Comparison of ENCODE assay signal across 10 cellular contexts in the genomic region with DNA sequence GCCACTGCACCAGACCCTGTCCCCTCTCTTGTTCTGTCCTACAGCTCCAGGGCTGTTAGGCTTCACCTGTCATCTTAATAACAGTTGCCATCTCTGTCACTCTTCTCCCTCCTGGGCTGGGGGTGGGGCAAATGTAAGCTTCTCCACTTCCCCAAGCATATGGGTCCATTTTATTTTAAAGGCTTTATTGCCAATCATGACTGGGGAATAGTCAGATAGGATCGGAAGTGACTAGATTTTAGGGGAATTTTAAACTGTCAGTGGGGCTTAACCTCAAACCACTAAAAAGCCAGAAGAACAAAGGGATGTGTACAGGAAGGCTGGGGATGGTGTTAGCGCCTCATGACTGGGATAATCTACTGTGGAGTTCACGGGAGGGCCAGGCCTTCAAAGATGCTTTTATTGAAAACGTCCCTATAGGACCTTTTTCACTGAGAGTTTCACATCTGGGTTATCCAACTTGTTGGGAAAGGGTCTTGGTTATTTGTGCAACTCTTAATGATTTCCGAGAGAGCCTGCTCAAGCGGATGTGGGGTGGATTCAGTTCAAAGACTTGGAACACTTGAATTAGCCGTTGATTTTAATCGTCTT. TPM values are rescaled to one million over a fixed set of nuclear protein-coding genes. Genes with fewer than 3 reads are reported as not detected.
DNase-seq lines count a peak whose midpoint lies in the region; ATAC-seq lines count a peak whose summit lies in the region.
"Had no signal": no experiment of that assay in that cellular context is flagged by ENCODE, and none has a peak within 500 bp of the region (broad histone marks: within the 10 kb centered on the region; RNA-seq: fewer than 3 reads in every experiment).

No MANE protein-coding gene starts in this region.

- peaks cover 38% of the 10 kb centered on the region for H3K36me3 Mint-ChIP-seq in activated CD4-positive, alpha-beta T cell treated with anti-CD3 and anti-CD28 coated beads, Interleukin-2, amount 10 ng/mL, durations not matched to agents 7 days and 5 days (ENCODE audit: low read depth)

- H3K27ac Mint-ChIP-seq in activated CD4-positive, alpha-beta T cell treated with anti-CD3 and anti-CD28 coated beads, Interleukin-2, amount 10 ng/mL, durations not matched to agents 7 days and 5 days: peak overlapping the region; percentile 86

- no peaks in the 10 kb centered on the region for H3K27me3 Mint-ChIP-seq in activated CD4-positive, alpha-beta T cell treated with anti-CD3 and anti-CD28 coated beads, Interleukin-2, amount 10 ng/mL, durations not matched to agents 7 days and 5 days

- peak; percentile 48 for DNase-seq in A172 (ENCODE audit: low spot score)
- DNase-seq in HT1080 (ENCODE audit: low read depth): peak; percentile 95
- DNase-seq in activated CD4-positive, alpha-beta T cell treated with anti-CD3 and anti-CD28 coated beads, Interleukin-2, amount 10 ng/mL, durations not matched to agents 7 days and 5 days: peak; percentile 49
- peak; percentile 43 for DNase-seq in glomerular visceral epithelial cell (ENCODE audit: extremely low spot score)
- no peak for DNase-seq in NCI-H1694 treated with DMSO at 0.1 percent for 48 hours (lab: John Stamatoyannopoulos, UW)
- no peak for DNase-seq in H4 (ENCODE audit: low spot score)
- DNase-seq in NAMALWA (ENCODE audit: low spot score): no peak
- DNase-seq: NCI-H1694 had no signal

- H3K4me3 Mint-ChIP-seq in activated CD4-positive, alpha-beta T cell treated with anti-CD3 and anti-CD28 coated beads, Interleukin-2, amount 10 ng/mL, durations not matched to agents 7 days and 5 days: peak overlapping the region; percentile 31

- H3K4me1 Mint-ChIP-seq in activated CD4-positive, alpha-beta T cell treated with anti-CD3 and anti-CD28 coated beads, Interleukin-2, amount 10 ng/mL, durations not matched to agents 7 days and 5 days: peaks cover 94% of the 10 kb centered on the region

- no peaks in the 10 kb centered on the region for H3K9me3 Mint-ChIP-seq in activated CD4-positive, alpha-beta T cell treated with anti-CD3 and anti-CD28 coated beads, Interleukin-2, amount 10 ng/mL, durations not matched to agents 7 days and 5 days

- ATAC-seq in GM18870 (IDR thresholded peaks at IDR 0.05; ENCODE audit: unreplicated experiment): no peak
- ATAC-seq: Right ventricle myocardium inferior had no signal

- POLR2A ChIA-PET in activated CD4-positive, alpha-beta T cell treated with anti-CD3 and anti-CD28 coated beads, Interleukin-2, amount 10 ng/mL, durations not matched to agents 7 days and 5 days (lab: Charles Lee): no interaction called here

- CTCF ChIA-PET in activated CD4-positive, alpha-beta T cell treated with anti-CD3 and anti-CD28 coated beads, Interleukin-2, amount 10 ng/mL, durations not matched to agents 7 days and 5 days (lab: Charles Lee): interaction anchor here (1.5 kb wide), 1 partner anchor 11 kb away, joined by 6 read pairs; no protein-coding TSS in a partner anchor

RNA-seq across cellular contexts. Expression of a gene that starts 41.6 kb away (rescaled TPM):
- 4.7 and 8.4 TPM in 2 replicates for total RNA-seq in A172 (2014; rRNA removed; shearing (Covaris generic))
- total RNA-seq in HT1080 (2014; rRNA removed; shearing (Covaris generic)): 38.0 and 54.3 TPM in 2 replicates
- 29.8 and 35.2 TPM in 2 replicates for polyA plus RNA-seq in HT1080 (2015; cell fraction: cytosol; rRNA removed)
- polyA plus RNA-seq in HT1080 (2015; cell fraction: nucleus; rRNA removed): 46.0 and 49.2 TPM in 2 replicates
- total RNA-seq in activated CD4-positive, alpha-beta T cell treated with anti-CD3 and anti-CD28 coated beads, Interleukin-2, amount 10 ng/mL, durations not matched to agents 7 days and 5 days: 10 to 100 TPM; 56.4 to 56.6 TPM
- total RNA-seq in H4 (2014; rRNA removed; shearing (Covaris generic)): 2.5 and 3.4 TPM in 2 replicates

Comparison
In these comparisons a context has a peak if more than half of its experiments do, and no peak if none do; other contexts are left out.
1. DNase-seq: peak in A172 (single experiment), HT1080 (single experiment), activated CD4-positive, alpha-beta T cell treated with anti-CD3 and anti-CD28 coated beads, Interleukin-2, amount 10 ng/mL, durations not matched to agents 7 days and 5 days (single experiment) and glomerular visceral epithelial cell (single experiment); none in NCI-H1694 treated with DMSO at 0.1 percent for 48 hours (single experiment), H4 (single experiment) and NAMALWA (single experiment).